8 cellular contexts compared by ENCODE assay signal in genomic region chr1:16888806-16889178, GRCh38. TPM values are rescaled to one million over a fixed set of nuclear protein-coding genes. Genes with fewer than 3 reads are reported as not detected.
DNase-seq lines count a peak whose midpoint lies in the region; ATAC-seq and TF ChIP-seq lines count a peak whose summit lies in the region.

No MANE protein-coding gene starts in this region.

- H3K36me3 ChIP-seq in urinary bladder (ENCODE audit: insufficient read depth): no peaks in the 10 kb centered on the region

- H3K27ac ChIP-seq in urinary bladder (ENCODE audit: low read depth): peak overlapping the region; percentile 80

- intact Hi-C loops in Right ventricle myocardium inferior (cut with DNase I) (no loop called here), cardiac septum (cut with DNase I) (no loop called here)

- H3K9me3 Mint-ChIP-seq in memory B cell: no peaks in the 10 kb centered on the region

- TF ChIP-seq CTCF in choroid plexus epithelial cell (conservative IDR thresholded peaks at IDR 0.05; ENCODE audit: low read depth, low read length): no peak

- ATAC-seq in Right ventricle myocardium inferior: peak; percentile 29
- ATAC-seq in memory B cell (ENCODE audit: low read depth): peak; percentile 29

- WGBS in urinary bladder: 39% methylated on average over 20 of the region's 20 CpGs

- H3K36me3 Mint-ChIP-seq in memory B cell: no peaks in the 10 kb centered on the region

- no peak for DNase-seq in Right ventricle myocardium inferior (ENCODE audit: missing footprints)
- no peak for DNase-seq in cardiac septum (ENCODE audit: low spot score)
- DNase-seq in choroid plexus epithelial cell (ENCODE audit: low read depth): peak; percentile 39
- DNase-seq in memory B cell (ENCODE audit: low spot score in 2 of 2): no peak
- no peak for DNase-seq in putamen (ENCODE audit: low spot score)
- DNase-seq in SW480 (ENCODE audit: low spot score): no peak
- DNase-seq in NCI-H446 treated with DMSO at 0.1 percent for 48 hours (lab: John Stamatoyannopoulos, UW): no peak

- H3K27ac Mint-ChIP-seq in memory B cell: peak overlapping the region; percentile 81

- H3K27me3 Mint-ChIP-seq in memory B cell: peaks cover 2% of the 10 kb centered on the region

- H3K4me1 Mint-ChIP-seq in memory B cell: no peaks in the 10 kb centered on the region

- no peaks in the 10 kb centered on the region for H3K4me1 ChIP-seq in urinary bladder (ENCODE audit: insufficient read depth)

- H3K4me3 ChIP-seq in choroid plexus epithelial cell (ENCODE audit: low read depth, low read length): peak overlapping the region; percentile 62
- peak overlapping the region; percentile 42 for H3K4me3 ChIP-seq in urinary bladder (ENCODE audit: low read depth, low read length)

- peak overlapping the region; percentile 90 for H3K4me3 Mint-ChIP-seq in memory B cell

RNA-seq across cellular contexts. Expression of gene RNU1-2, which starts 7.0 kb away (rescaled TPM):
- total RNA-seq in Right ventricle myocardium inferior: 4,572 TPM
- total RNA-seq in cardiac septum: 6,195 TPM
- under 0.01 TPM for total RNA-seq in urinary bladder
- polyA plus RNA-seq in urinary bladder: not detected

RNA-seq across cellular contexts. Expression of gene CROCC, which starts 32.9 kb away (rescaled TPM):
- total RNA-seq in Right ventricle myocardium inferior (6.5 TPM), cardiac septum (7.4 TPM), urinary bladder (13.7 TPM)
- 26.4 TPM for polyA plus RNA-seq in urinary bladder

Comparison
In these comparisons a context has a peak if more than half of its experiments do, and no peak if none do; other contexts are left out.
1. RNA of gene RNU1-2, which starts 7.0 kb away (total RNA-seq): 6,195 TPM in cardiac septum (single experiment) and 4,572 TPM in Right ventricle myocardium inferior (single experiment); under 0.01 TPM in urinary bladder (single experiment); every median in the first group is over 1,000 times any median in the second.